ENCODE assay signal across 33 cellular contexts in genomic region chr20:15455279-15455678, GRCh38.
"Had no signal": no experiment of that assay in that cellular context is flagged by ENCODE, and none has a peak within 500 bp of the region (broad histone marks: within the 10 kb centered on the region; RNA-seq: fewer than 3 reads in every experiment).

No MANE protein-coding gene starts in this region.

- H3K27me3 Mint-ChIP-seq: activated CD4-positive, alpha-beta T cell treated with anti-CD3 and anti-CD28 coated beads, Interleukin-2, amount 10 ng/mL, durations not matched to agents 24 days and 14 days; activated CD8-positive, alpha-beta T cell treated with anti-CD3 and anti-CD28 coated beads for 36 hours; activated naive CD4-positive, alpha-beta T cell treated with anti-CD3 and anti-CD28 coated beads, Interleukin-2, amount 50 U/mL, for 24 hours; activated naive CD8-positive, alpha-beta T cell treated with anti-CD3 and anti-CD28 coated beads, Interleukin-2, amount 10 ng/mL, durations not matched to agents 7 days and 5 days; brain had no signal

- H3K4me3 ChIP-seq: adrenal gland, MG63, SJCRH30 had no signal

- ATAC-seq: activated CD8-positive, alpha-beta T cell treated with anti-CD3 and anti-CD28 coated beads for 36 hours; Panc1 had no signal

- H3K4me1 ChIP-seq: adrenal gland, SJCRH30 had no signal

- H3K4me3 Mint-ChIP-seq: activated CD4-positive, alpha-beta T cell treated with anti-CD3 and anti-CD28 coated beads, Interleukin-2, amount 10 ng/mL, durations not matched to agents 24 days and 14 days; activated CD8-positive, alpha-beta T cell treated with anti-CD3 and anti-CD28 coated beads for 36 hours; activated naive CD4-positive, alpha-beta T cell treated with anti-CD3 and anti-CD28 coated beads, Interleukin-2, amount 50 U/mL, for 24 hours; activated naive CD8-positive, alpha-beta T cell treated with anti-CD3 and anti-CD28 coated beads, Interleukin-2, amount 10 ng/mL, durations not matched to agents 7 days and 5 days; brain; T-helper 1 cell treated with Interleukin-12 subunit alpha and Interleukin-12 subunit beta and Interleukin-4 antibody, amounts not matched to agents 30 μg/mL and 1 μg/mL, for 36 hours; T-helper 2 cell treated with Interferon-gamma antibody and Interleukin-4, amounts not matched to agents 5 μg/mL and 100 μg/mL, for 36 hours had no signal

- H3K27ac ChIP-seq: adrenal gland, SJCRH30 had no signal

- H3K9me3 ChIP-seq: adrenal gland, MG63, SJCRH30, SK-N-SH had no signal

- H3K27me3 ChIP-seq: adrenal gland, MG63, SJCRH30 had no signal

- H3K27ac Mint-ChIP-seq: activated CD4-positive, alpha-beta T cell treated with anti-CD3 and anti-CD28 coated beads, Interleukin-2, amount 10 ng/mL, durations not matched to agents 24 days and 14 days; activated CD8-positive, alpha-beta T cell treated with anti-CD3 and anti-CD28 coated beads for 36 hours; activated naive CD4-positive, alpha-beta T cell treated with anti-CD3 and anti-CD28 coated beads, Interleukin-2, amount 50 U/mL, for 24 hours; activated naive CD8-positive, alpha-beta T cell treated with anti-CD3 and anti-CD28 coated beads, Interleukin-2, amount 10 ng/mL, durations not matched to agents 7 days and 5 days; activated T-helper 2 cell treated with anti-CD3 and anti-CD28 coated beads, Interferon-gamma antibody, Interleukin-2, Interleukin-4, amounts not matched to agents 10 μg/mL and 5 μg/mL and 100 μg/mL, durations not matched to agents 14 hours and 24 hours and 36 hours; T-helper 1 cell treated with Interleukin-12 subunit alpha and Interleukin-12 subunit beta and Interleukin-4 antibody, amounts not matched to agents 30 μg/mL and 1 μg/mL, for 36 hours; T-helper 2 cell treated with Interferon-gamma antibody and Interleukin-4, amounts not matched to agents 5 μg/mL and 100 μg/mL, for 36 hours had no signal

- H3K36me3 Mint-ChIP-seq: activated naive CD4-positive, alpha-beta T cell treated with anti-CD3 and anti-CD28 coated beads, Interleukin-2, amount 50 U/mL, for 24 hours; activated naive CD8-positive, alpha-beta T cell treated with anti-CD3 and anti-CD28 coated beads, Interleukin-2, amount 10 ng/mL, durations not matched to agents 7 days and 5 days; brain had no signal

- DNase-seq: activated CD4-positive, alpha-beta T cell treated with anti-CD3 and anti-CD28 coated beads, Interleukin-2, amount 10 ng/mL, durations not matched to agents 24 days and 14 days; activated CD4-positive, alpha-beta T cell treated with anti-CD3 and anti-CD28 coated beads, Interleukin-2, amount 50 U/mL, for 4 hours; activated CD8-positive, alpha-beta T cell treated with anti-CD3 and anti-CD28 coated beads for 36 hours; activated gamma-delta T cell; activated naive CD4-positive, alpha-beta T cell treated with Interleukin-2 at 50 U/mL for 16 hours; activated naive CD8-positive, alpha-beta T cell treated with anti-CD3 and anti-CD28 coated beads, Interleukin-2, amount 10 ng/mL, durations not matched to agents 7 days and 5 days; activated T-cell treated with anti-CD3 and anti-CD28 coated beads, Interleukin-2, amount 50 U/mL, for 1 hour; adrenal gland; anterior cingulate cortex; caudate nucleus; cerebellar nuclear complex; Karpas-422; KBM-7; MG63; NCI-H1092; NCI-H1436 treated with DMSO at 0.1 percent for 48 hours; NCI-H1694 treated with DMSO at 0.1 percent for 48 hours; NCI-H2029; NCI-H2171; NCI-H446; NCI-H510A treated with DMSO at 0.1 percent for 48 hours; NCI-H526 treated with DMSO at 0.1 percent for 48 hours; NCI-H774; OCI-M1; SHP77; SJCRH30; SK-N-SH had no signal

- H3K9ac ChIP-seq: SK-N-SH had no signal

- H3K36me3 ChIP-seq: adrenal gland, MG63, SJCRH30 had no signal

- H3K9me3 Mint-ChIP-seq: activated CD8-positive, alpha-beta T cell treated with anti-CD3 and anti-CD28 coated beads for 36 hours; activated naive CD4-positive, alpha-beta T cell treated with anti-CD3 and anti-CD28 coated beads, Interleukin-2, amount 50 U/mL, for 24 hours had no signal

- H3K4me1 Mint-ChIP-seq: activated CD4-positive, alpha-beta T cell treated with anti-CD3 and anti-CD28 coated beads, Interleukin-2, amount 10 ng/mL, durations not matched to agents 24 days and 14 days; activated naive CD4-positive, alpha-beta T cell treated with anti-CD3 and anti-CD28 coated beads, Interleukin-2, amount 50 U/mL, for 24 hours; activated naive CD8-positive, alpha-beta T cell treated with anti-CD3 and anti-CD28 coated beads, Interleukin-2, amount 10 ng/mL, durations not matched to agents 7 days and 5 days had no signal
